8 cellular contexts compared by ENCODE assay signal in the genomic region with DNA sequence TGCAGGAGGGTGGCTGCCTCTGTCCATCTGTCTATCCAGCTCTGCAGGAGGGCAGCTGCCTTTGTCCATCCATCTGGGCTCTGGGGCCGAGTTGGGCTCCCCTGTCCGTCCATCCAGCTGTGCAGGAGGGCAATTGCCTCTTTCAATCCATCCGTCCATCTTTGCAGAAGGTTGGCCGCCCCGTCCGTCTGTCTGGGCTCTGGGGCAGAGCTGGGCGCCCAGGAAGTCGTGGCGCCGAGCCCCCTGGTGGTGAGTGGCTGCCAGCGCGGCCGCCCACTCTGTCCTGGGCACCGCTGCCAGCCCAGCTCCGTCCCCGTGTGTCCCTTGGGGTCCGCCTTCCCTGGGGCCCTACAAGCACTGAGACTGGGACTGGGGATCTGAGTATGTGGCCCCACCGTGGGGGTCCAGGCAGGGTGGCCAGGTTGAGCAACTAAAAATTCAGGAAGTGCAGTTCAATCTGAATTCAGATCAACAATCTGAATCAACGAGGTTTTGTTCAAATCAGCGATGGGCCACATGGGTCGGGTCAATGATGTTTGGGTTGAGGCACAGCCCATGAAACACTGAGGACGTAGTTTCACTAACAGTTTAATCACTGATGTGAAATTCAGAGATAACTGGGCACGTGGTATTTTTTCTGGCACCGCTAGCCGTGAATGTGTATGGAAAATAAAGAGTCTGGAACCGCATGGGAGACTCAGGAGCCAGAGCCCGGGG.
DNase-seq lines count a peak whose midpoint lies in the region; ATAC-seq and TF ChIP-seq lines count a peak whose summit lies in the region.

No MANE protein-coding gene starts in this region.

- TF ChIP-seq POLR2A in right lobe of liver (IDR thresholded peaks at IDR 0.05): no peak
- TF ChIP-seq POLR2A in transverse colon (IDR thresholded peaks at IDR 0.05): no peak

- no peaks in the 10 kb centered on the region for H3K9me3 ChIP-seq in right lobe of liver
- H3K9me3 ChIP-seq in transverse colon: no peaks in the 10 kb centered on the region

- no peak for DNase-seq in AG09309 (ENCODE audit: low read depth)
- peak; percentile 1 for DNase-seq in KBM-7
- DNase-seq in activated T-cell treated with anti-CD3 and anti-CD28 coated beads for 4 hours: peak; percentile 9
- DNase-seq in right lobe of liver: no peak
- DNase-seq in transverse colon: no peak
- DNase-seq in NOMO-1 (lab: John Stamatoyannopoulos, UW; ENCODE audit: unreplicated experiment in 2 of 2): no peak
- DNase-seq in OCI-M2 (lab: John Stamatoyannopoulos, UW; ENCODE audit: unreplicated experiment): no peak
- DNase-seq in NCI-H2171 (lab: John Stamatoyannopoulos, UW): no peak

- H3K27me3 ChIP-seq in right lobe of liver (no peaks in the 10 kb centered on the region), transverse colon (peaks cover 29% of the 10 kb centered on the region)

- H3K27ac ChIP-seq in right lobe of liver (no peak overlapping the region), transverse colon (no peak overlapping the region)

- ATAC-seq in right lobe of liver: peak; percentile 48 to 64 (median 60)

- H3K36me3 ChIP-seq in right lobe of liver (no peaks in the 10 kb centered on the region), transverse colon (no peaks in the 10 kb centered on the region)

- 48% methylated on average over 13 of the region's 27 CpGs for WGBS in right lobe of liver (ENCODE audit: insufficient coverage, low coverage, low lambda C conversion rate, missing lambda C conversion rate)
- WGBS in transverse colon (ENCODE audit: low coverage in 1 of 2), 2 donors: 20 to 23% methylated on average over 3 to 27 of the region's 27 CpGs

- in situ Hi-C loops in KBM-7 (cut with MboI; ENCODE audit: low pct_unique_long_range_greater_than_20kb, low sequenced_read_pairs): no loop called here
- in situ Hi-C loops in transverse colon (cut with MboI; ENCODE audit: low pct_ligation_motif_present in 1 of 4, low pct_unique_long_range_greater_than_20kb in 1 of 4, low sequenced_read_pairs in 3 of 4): no loop called here

- H3K4me1 ChIP-seq in right lobe of liver (no peaks in the 10 kb centered on the region), transverse colon (no peaks in the 10 kb centered on the region)

- no peak for TF ChIP-seq EP300 in transverse colon (IDR thresholded peaks at IDR 0.05; ENCODE audit: low read depth)

- intact Hi-C loops in right lobe of liver (cut with DNase I) (no loop called here), transverse colon (cut with DNase I; ENCODE audit: low total_unique reads) (no loop called here)

- H3K4me3 ChIP-seq in AG09309 (ENCODE audit: control insufficient read depth, low read depth, low read length): no peak overlapping the region
- no peak overlapping the region for H3K4me3 ChIP-seq in right lobe of liver
- H3K4me3 ChIP-seq in transverse colon: no peak overlapping the region

- TF ChIP-seq CTCF in AG09309 (IDR thresholded peaks at IDR 0.05; ENCODE audit: control insufficient read depth, insufficient read depth, low read depth, low read length, missing control alignments): peak; percentile 7
- TF ChIP-seq CTCF in right lobe of liver (IDR thresholded peaks at IDR 0.05): peak; percentile 36 to 63 (median 57)
- peak; percentile 49 to 75 (median 71) for TF ChIP-seq CTCF in transverse colon (IDR thresholded peaks at IDR 0.05)

Comparison
In these comparisons a context has a peak if more than half of its experiments do, and no peak if none do; other contexts are left out.
1. DNase-seq: peak in KBM-7 (single experiment) and activated T-cell treated with anti-CD3 and anti-CD28 coated beads for 4 hours (single experiment); none in AG09309 (single experiment), right lobe of liver (0 of 3), transverse colon (single experiment), NOMO-1 (0 of 2), OCI-M2 (single experiment) and NCI-H2171 (single experiment).
2. CTCF ChIP-seq: peak in every context shown above with its lines; median percentile 71 in transverse colon; 57 in right lobe of liver; 7 in AG09309.